9 cellular contexts compared by ENCODE assay signal in genomic region chr20:51366155-51366886, GRCh38.
A peak's percentile ranks its signal among the peaks of the same experiment; 100 is the strongest.
DNase-seq lines count a peak whose midpoint lies in the region; ATAC-seq and TF ChIP-seq lines count a peak whose summit lies in the region.
"Had no signal": no experiment of that assay in that cellular context is flagged by ENCODE, and none has a peak within 500 bp of the region (broad histone marks: within the 10 kb centered on the region; RNA-seq: fewer than 3 reads in every experiment).

No MANE protein-coding gene starts in this region.

- DNase-seq in HCEC 1CT (peak; percentile 100), astrocyte of the hippocampus (ENCODE audit: low read depth, low spot score) (peak; percentile 99), right atrium auricular region (ENCODE audit: low spot score) (peak; percentile 93), smooth muscle cell of the brain vasculature (ENCODE audit: low read depth, low spot score) (peak; percentile 94), NCI-H774 (lab: John Stamatoyannopoulos, UW) (no peak)
- DNase-seq in activated T-cell treated with anti-CD3 and anti-CD28 coated beads, Interleukin-2, amount 50 U/mL, for 1 hour, result no peak
- no peak for DNase-seq in activated naive CD8-positive, alpha-beta T cell treated with anti-CD3 and anti-CD28 coated beads, Interleukin-2, amount 50 U/mL, for 24 hours
- DNase-seq: OCI-M1 had no signal

- H3K27ac Mint-ChIP-seq in activated naive CD8-positive, alpha-beta T cell treated with anti-CD3 and anti-CD28 coated beads, Interleukin-2, amount 50 U/mL, for 24 hours, result no peak overlapping the region

- no peaks in the 10 kb centered on the region for H3K36me3 ChIP-seq in right atrium auricular region

- peaks cover 8% of the 10 kb centered on the region for H3K9me3 Mint-ChIP-seq in activated naive CD8-positive, alpha-beta T cell treated with anti-CD3 and anti-CD28 coated beads, Interleukin-2, amount 50 U/mL, for 24 hours

- TF ChIP-seq CTCF in right atrium auricular region (IDR thresholded peaks at IDR 0.05), result no peak

- H3K27ac ChIP-seq in right atrium auricular region, result peak overlapping the region; percentile 67 to 78

- H3K4me1 ChIP-seq in right atrium auricular region, result peaks cover 0 to 7% of the 10 kb centered on the region in 2 donors

- no peaks in the 10 kb centered on the region for H3K27me3 ChIP-seq in right atrium auricular region

- no peak overlapping the region for H3K4me3 ChIP-seq in right atrium auricular region

- H3K4me3 Mint-ChIP-seq in activated naive CD8-positive, alpha-beta T cell treated with anti-CD3 and anti-CD28 coated beads, Interleukin-2, amount 50 U/mL, for 24 hours, result no peak overlapping the region

- H3K4me1 Mint-ChIP-seq in activated naive CD8-positive, alpha-beta T cell treated with anti-CD3 and anti-CD28 coated beads, Interleukin-2, amount 50 U/mL, for 24 hours, result no peaks in the 10 kb centered on the region

- no peak for ATAC-seq in GM21423 (IDR thresholded peaks at IDR 0.05; ENCODE audit: unreplicated experiment)
- ATAC-seq in activated naive CD8-positive, alpha-beta T cell treated with anti-CD3 and anti-CD28 coated beads, Interleukin-2, amount 50 U/mL, for 24 hours, result no peak

- peaks cover 2% of the 10 kb centered on the region for H3K36me3 Mint-ChIP-seq in activated naive CD8-positive, alpha-beta T cell treated with anti-CD3 and anti-CD28 coated beads, Interleukin-2, amount 50 U/mL, for 24 hours (ENCODE audit: low read depth)

- H3K27me3 Mint-ChIP-seq in activated naive CD8-positive, alpha-beta T cell treated with anti-CD3 and anti-CD28 coated beads, Interleukin-2, amount 50 U/mL, for 24 hours, result peaks cover 1% of the 10 kb centered on the region

- H3K9me3 ChIP-seq in right atrium auricular region, result peaks cover 0 to 16% of the 10 kb centered on the region in 2 donors

Comparison
In these comparisons a context has a peak if more than half of its experiments do, and no peak if none do; other contexts are left out.
1. DNase-seq: peak in HCEC 1CT (single experiment), astrocyte of the hippocampus (single experiment), right atrium auricular region (single experiment) and smooth muscle cell of the brain vasculature (single experiment); none in activated T-cell treated with anti-CD3 and anti-CD28 coated beads, Interleukin-2, amount 50 U/mL, for 1 hour (single experiment), NCI-H774 (single experiment) and activated naive CD8-positive, alpha-beta T cell treated with anti-CD3 and anti-CD28 coated beads, Interleukin-2, amount 50 U/mL, for 24 hours (single experiment).